In the genomic region with DNA sequence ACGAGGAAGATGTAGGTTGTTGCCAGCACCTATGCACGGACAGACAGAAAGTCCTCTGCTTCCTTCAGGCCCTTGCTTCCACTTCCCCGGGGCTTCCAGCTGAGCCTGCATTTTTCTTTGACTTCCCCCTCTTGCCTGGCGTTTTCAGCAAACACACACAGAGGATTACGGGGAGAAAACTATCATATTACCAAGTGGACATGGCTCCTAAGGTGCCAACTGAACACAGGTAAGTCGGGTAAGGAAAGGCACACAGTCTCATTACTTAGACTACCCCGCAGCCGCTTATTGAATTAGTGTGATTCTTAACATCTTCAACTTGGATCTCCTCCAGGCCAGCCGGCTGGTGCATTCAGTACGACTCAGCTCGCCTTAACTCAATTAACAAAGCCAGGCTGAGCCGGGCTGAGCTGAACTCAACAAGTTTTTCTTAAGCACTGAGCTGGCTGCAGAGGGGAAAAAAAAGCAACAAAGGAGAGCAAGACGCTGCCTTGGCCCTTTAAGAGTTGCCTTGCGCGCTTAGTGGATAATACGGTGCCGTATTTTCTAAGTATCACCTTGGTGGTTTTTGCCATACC, we compare ENCODE assay signal across 9 cellular contexts. TPM values are rescaled to one million over a fixed set of nuclear protein-coding genes. Genes with fewer than 3 reads are reported as not detected.
A peak's percentile ranks its signal among the peaks of the same experiment; 100 is the strongest.
DNase-seq lines count a peak whose midpoint lies in the region; ATAC-seq and TF ChIP-seq lines count a peak whose summit lies in the region.
"Had no signal": no experiment of that assay in that cellular context is flagged by ENCODE, and none has a peak within 500 bp of the region (broad histone marks: within the 10 kb centered on the region; RNA-seq: fewer than 3 reads in every experiment).

No MANE protein-coding gene starts in this region.

- TF ChIP-seq CTCF in body of pancreas (IDR thresholded peaks at IDR 0.05) (no peak), uterus (IDR thresholded peaks at IDR 0.05) (no peak)

- H3K4me1 ChIP-seq in body of pancreas (peaks cover 8% of the 10 kb centered on the region), uterus (peaks cover 0 to 3% of the 10 kb centered on the region in 2 donors)

- peak; percentile 38 for ATAC-seq in Right ventricle myocardium superior (ENCODE audit: poor library complexity)
- peak; percentile 59 for ATAC-seq in body of pancreas
- no peak for ATAC-seq in GM19455 (IDR thresholded peaks at IDR 0.05; ENCODE audit: unreplicated experiment)
- ATAC-seq in HG02870 (IDR thresholded peaks at IDR 0.05; ENCODE audit: unreplicated experiment) = no peak

- H3K27me3 ChIP-seq in body of pancreas = no peaks in the 10 kb centered on the region
- H3K27me3 ChIP-seq in uterus = no peaks in the 10 kb centered on the region

- intact Hi-C loops in Right ventricle myocardium superior (cut with DNase I) (no loop called here), cardiac septum (cut with DNase I) (loop anchor here (5.0 kb wide), 1 partner anchor 83 kb away; no protein-coding TSS in a partner anchor), body of pancreas (cut with DNase I) (loop anchor here (10.0 kb wide), 1 partner anchor 125 kb away; no protein-coding TSS in a partner anchor), uterus (cut with DNase I; ENCODE audit: low total_unique reads) (loop anchor here (10.0 kb wide), 1 partner anchor 55 kb away; no protein-coding TSS in a partner anchor)

- no peaks in the 10 kb centered on the region for H3K36me3 ChIP-seq in body of pancreas (replicated peaks in 1 of 2; ENCODE audit: insufficient read depth in 1 of 2, low read depth in 2 of 2)
- H3K36me3 ChIP-seq in uterus = no peaks in the 10 kb centered on the region

- H3K27ac ChIP-seq in body of pancreas (no peak overlapping the region), uterus (peak overlapping the region; percentile 54 to 66)

- WGBS in body of pancreas, 2 donors = 12 to 17% methylated on average over 17 of the region's 17 CpGs

- H3K9me3 ChIP-seq in body of pancreas (no peaks in the 10 kb centered on the region), uterus (no peaks in the 10 kb centered on the region)

- DNase-seq in Right ventricle myocardium superior (peak; percentile 73), cardiac septum (ENCODE audit: low spot score) (no peak), body of pancreas (peak; percentile 58 to 76 (median 67)), left kidney (ENCODE audit: low read depth, low spot score) (peak; percentile 87), uterus (peak; percentile 55 to 74), NCI-H526 (lab: John Stamatoyannopoulos, UW) (no peak)

- H3K4me3 ChIP-seq in body of pancreas = no peak overlapping the region
- H3K4me3 ChIP-seq in uterus = no peak overlapping the region

- no peak for TF ChIP-seq POLR2A in body of pancreas (IDR thresholded peaks at IDR 0.05)
- no peak for TF ChIP-seq POLR2A in uterus (IDR thresholded peaks at IDR 0.05)

RNA-seq across cellular contexts. Expression of a gene that starts 19.2 kb away (rescaled TPM):
- 4.1 TPM for total RNA-seq in Right ventricle myocardium superior
- total RNA-seq in cardiac septum = 1.9 TPM
- not detected for total RNA-seq in body of pancreas
- total RNA-seq in uterus = 1 to 10 TPM in 2 of 4 donors, not detected in 2; 1.8 to 3.6 TPM
- total RNA-seq: urinary bladder had no signal

Comparison
In these comparisons a context has a peak if more than half of its experiments do, and no peak if none do; other contexts are left out.
1. DNase-seq: peak in Right ventricle myocardium superior (single experiment), body of pancreas (4 of 4), left kidney (single experiment) and uterus (2 of 2); none in cardiac septum (single experiment) and NCI-H526 (0 of 2).
2. ATAC-seq: peak in Right ventricle myocardium superior (single experiment) and body of pancreas (single experiment); none in GM19455 (single experiment) and HG02870 (single experiment).
3. H3K27ac ChIP-seq: peak in uterus (2 of 2); none in body of pancreas (0 of 4).